1 cellular context compared by ENCODE assay signal in the genomic region with DNA sequence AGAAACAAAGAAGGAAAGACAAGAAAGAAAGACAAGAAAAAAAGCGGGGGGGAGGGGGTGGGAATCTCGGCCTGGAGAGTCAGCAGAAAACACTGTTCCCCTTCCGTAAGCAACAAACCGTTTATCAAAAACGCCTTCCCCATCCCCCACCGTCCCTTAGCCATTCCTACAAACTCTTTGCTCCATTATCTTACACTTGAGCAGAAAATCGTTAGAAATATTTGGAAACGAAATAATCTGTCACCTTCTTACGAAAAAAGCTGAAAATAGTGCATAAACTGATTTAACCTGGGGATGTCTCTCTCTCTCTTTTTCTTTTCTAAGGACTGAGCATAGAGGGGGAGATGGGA.
TF ChIP-seq lines count a peak whose summit lies in the region.

No MANE protein-coding gene starts in this region.

TF ChIP-seq in HepG2, 621 proteins besides CTCF, POLR2A, EP300 and RAD21 (continued from another document):
- TF ChIP-seq ZFYVE20 (CRISPR knock-in tag; IDR thresholded peaks at IDR 0.05; ENCODE audit: borderline replicate concordance, low read depth) (no peak), ZNF30 (CRISPR knock-in tag; IDR thresholded peaks at IDR 0.05) (no peak), HDAC2 (CRISPR knock-in tag; IDR thresholded peaks at IDR 0.05) (no peak), THAP11 (CRISPR knock-in tag; IDR thresholded peaks at IDR 0.05) (no peak), GABPB1 (CRISPR knock-in tag; IDR thresholded peaks at IDR 0.05) (no peak), NKX3-1 (CRISPR knock-in tag; IDR thresholded peaks at IDR 0.05) (no peak), ISL2 (CRISPR knock-in tag; IDR thresholded peaks at IDR 0.05) (no peak), ZNF367 (CRISPR knock-in tag; IDR thresholded peaks at IDR 0.05; ENCODE audit: borderline replicate concordance) (no peak)
- TF ChIP-seq, protein P1, sequence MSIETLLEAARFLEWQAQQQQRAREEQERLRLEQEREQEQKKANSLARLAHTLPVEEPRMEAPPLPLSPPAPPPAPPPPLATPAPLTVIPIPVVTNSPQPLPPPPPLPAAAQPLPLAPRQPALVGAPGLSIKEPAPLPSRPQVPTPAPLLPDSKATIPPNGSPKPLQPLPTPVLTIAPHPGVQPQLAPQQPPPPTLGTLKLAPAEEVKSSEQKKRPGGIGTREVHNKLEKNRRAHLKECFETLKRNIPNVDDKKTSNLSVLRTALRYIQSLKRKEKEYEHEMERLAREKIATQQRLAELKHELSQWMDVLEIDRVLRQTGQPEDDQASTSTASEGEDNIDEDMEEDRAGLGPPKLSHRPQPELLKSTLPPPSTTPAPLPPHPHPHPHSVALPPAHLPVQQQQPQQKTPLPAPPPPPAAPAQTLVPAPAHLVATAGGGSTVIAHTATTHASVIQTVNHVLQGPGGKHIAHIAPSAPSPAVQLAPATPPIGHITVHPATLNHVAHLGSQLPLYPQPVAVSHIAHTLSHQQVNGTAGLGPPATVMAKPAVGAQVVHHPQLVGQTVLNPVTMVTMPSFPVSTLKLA (IDR thresholded peaks at IDR 0.05) = no peak
